1 cellular context compared by ENCODE assay signal in the genomic region with DNA sequence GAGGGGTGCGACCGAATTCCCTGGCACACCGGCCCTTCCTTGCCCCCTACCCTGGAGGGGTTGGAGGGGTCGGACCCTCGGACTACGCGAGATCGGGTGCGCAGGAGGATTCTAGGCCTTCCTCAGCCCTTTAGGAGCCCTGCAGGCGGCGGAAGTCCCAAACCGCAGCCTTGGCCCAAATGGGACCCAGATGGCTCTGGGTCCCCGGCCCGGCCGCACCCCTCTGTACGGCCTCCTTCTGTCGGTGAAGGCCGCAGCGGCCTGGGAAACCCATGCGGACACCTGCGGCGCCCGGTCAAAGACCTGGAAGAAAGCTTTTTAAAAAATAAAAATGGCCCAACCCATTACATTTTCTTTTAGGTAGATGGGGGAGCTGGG.
TF ChIP-seq lines count a peak whose summit lies in the region.

No MANE protein-coding gene starts in this region.

TF ChIP-seq in H1, 55 proteins besides CTCF, POLR2A, EP300 and RAD21:
- TF ChIP-seq ASH2L (IDR thresholded peaks at IDR 0.05; ENCODE audit: low read length) (no peak), SUZ12 (IDR thresholded peaks at IDR 0.05; ENCODE audit: low read length) (peak; percentile 98), EZH2 (IDR thresholded peaks at IDR 0.05; ENCODE audit: low read depth, low read length, severe bottlenecking) (peak; percentile 95), NANOG (IDR thresholded peaks at IDR 0.05; ENCODE audit: insufficient read depth, low read depth, low read length, poor library complexity, severe bottlenecking) (no peak)
